In genomic region chr6:31187780-31188194, GRCh38 we compare ENCODE assay signal across 1 cellular context.
TF ChIP-seq lines count a peak whose summit lies in the region.

No MANE protein-coding gene starts in this region.

TF ChIP-seq in HEK293, 187 proteins besides CTCF, POLR2A, EP300 and RAD21 (continued from another document):
- TF ChIP-seq ZBTB17 (tag by site-specific recombination; IDR thresholded peaks at IDR 0.05) (peak; percentile 68; the same call in 1 of the 2 replicates), MZF1 (tag by site-specific recombination; IDR thresholded peaks at IDR 0.05; ENCODE audit: borderline replicate concordance) (no peak), FEZF1 (tag by site-specific recombination; IDR thresholded peaks at IDR 0.05) (peak; percentile 60), ZNF341 (tag by site-specific recombination; IDR thresholded peaks at IDR 0.05; ENCODE audit: low read depth) (no peak), ZNF10 (tag by site-specific recombination; IDR thresholded peaks at IDR 0.05) (no peak), OVOL3 (tag by site-specific recombination; IDR thresholded peaks at IDR 0.05) (0 out of 2 replicates have a peak, but pooled peaks have one; percentile 59), ZNF629 (tag by site-specific recombination; IDR thresholded peaks at IDR 0.05) (peak; percentile 82), ZNF121 (tag by site-specific recombination; IDR thresholded peaks at IDR 0.05) (peak; percentile 92), INSM2 (tag by site-specific recombination; IDR thresholded peaks at IDR 0.05) (peak; percentile 35; the same call in 1 of the 2 replicates), ZNF558 (tag by site-specific recombination; IDR thresholded peaks at IDR 0.05) (no peak), ZBTB7A (tag by site-specific recombination; IDR thresholded peaks at IDR 0.05; ENCODE audit: low read depth) (no peak), ZFP37 (tag by site-specific recombination; IDR thresholded peaks at IDR 0.05) (no peak), KLF16 (tag by site-specific recombination; IDR thresholded peaks at IDR 0.05) (no peak), ZNF692 (tag by site-specific recombination; IDR thresholded peaks at IDR 0.05) (peak; percentile 36), PRDM4 (tag by site-specific recombination; IDR thresholded peaks at IDR 0.05) (0 out of 2 replicates have a peak, but pooled peaks have one; percentile 24), ZNF843 (tag by site-specific recombination; IDR thresholded peaks at IDR 0.05) (peak; percentile 91), ZNF266 (tag by site-specific recombination; IDR thresholded peaks at IDR 0.05; ENCODE audit: low read depth) (no peak), ZIC2 (tag by site-specific recombination; IDR thresholded peaks at IDR 0.05) (peak; percentile 23; the same call in 1 of the 2 replicates)
